20 cellular contexts compared by ENCODE assay signal in genomic region chr14:54895683-54896082, GRCh38.
"Had no signal": no experiment of that assay in that cellular context is flagged by ENCODE, and none has a peak within 500 bp of the region (broad histone marks: within the 10 kb centered on the region; RNA-seq: fewer than 3 reads in every experiment).

No MANE protein-coding gene starts in this region.

- H3K9me3 Mint-ChIP-seq: activated CD4-positive, alpha-beta memory T cell treated with anti-CD3 and anti-CD28 coated beads for 36 hours; dendritic cell treated with granulocyte-macrophage colony-stimulating factor and Interleukin-4, amounts not matched to agents 40 ng/mL and 50 ng/mL, for 4 days; mesothelial cell of epicardium; stimulated activated naive CD8-positive, alpha-beta T cell treated with anti-CD3 and anti-CD28 coated beads, Interleukin-15, amount 100 ng/mL, for 72 hours; T-helper 2 cell treated with Interferon-gamma antibody and Interleukin-4, amounts not matched to agents 5 μg/mL and 100 μg/mL, for 36 hours had no signal

- H3K9me3 ChIP-seq: ascending aorta, breast epithelium, gastrocnemius medialis, lower lobe of right lung, suprapubic skin, vagina had no signal

- H3K4me1 ChIP-seq: ascending aorta, breast epithelium, gastrocnemius medialis, vagina had no signal

- H3K27me3 ChIP-seq: ascending aorta, breast epithelium, gastrocnemius medialis, suprapubic skin, vagina had no signal

- H3K4me3 Mint-ChIP-seq: activated CD4-positive, alpha-beta memory T cell treated with anti-CD3 and anti-CD28 coated beads for 36 hours; activated CD4-positive, alpha-beta T cell treated with anti-CD3 and anti-CD28 coated beads for 36 hours; dendritic cell treated with granulocyte-macrophage colony-stimulating factor and Interleukin-4, amounts not matched to agents 40 ng/mL and 50 ng/mL, for 4 days; mesothelial cell of epicardium; stimulated activated naive CD8-positive, alpha-beta T cell treated with anti-CD3 and anti-CD28 coated beads, Interleukin-15, amount 100 ng/mL, for 72 hours; T-helper 2 cell treated with Interferon-gamma antibody and Interleukin-4, amounts not matched to agents 5 μg/mL and 100 μg/mL, for 36 hours had no signal

- H3K27ac Mint-ChIP-seq: activated CD4-positive, alpha-beta memory T cell treated with anti-CD3 and anti-CD28 coated beads for 36 hours; activated CD4-positive, alpha-beta T cell treated with anti-CD3 and anti-CD28 coated beads for 36 hours; dendritic cell treated with granulocyte-macrophage colony-stimulating factor and Interleukin-4, amounts not matched to agents 40 ng/mL and 50 ng/mL, for 4 days; mesothelial cell of epicardium; progenitor cell of endocrine pancreas; stimulated activated naive CD8-positive, alpha-beta T cell treated with anti-CD3 and anti-CD28 coated beads, Interleukin-15, amount 100 ng/mL, for 72 hours; T-helper 2 cell treated with Interferon-gamma antibody and Interleukin-4, amounts not matched to agents 5 μg/mL and 100 μg/mL, for 36 hours had no signal

- H3K27me3 Mint-ChIP-seq: activated CD4-positive, alpha-beta memory T cell treated with anti-CD3 and anti-CD28 coated beads for 36 hours; activated CD4-positive, alpha-beta T cell treated with anti-CD3 and anti-CD28 coated beads for 36 hours; dendritic cell treated with granulocyte-macrophage colony-stimulating factor and Interleukin-4, amounts not matched to agents 40 ng/mL and 50 ng/mL, for 4 days; progenitor cell of endocrine pancreas; stimulated activated naive CD8-positive, alpha-beta T cell treated with anti-CD3 and anti-CD28 coated beads, Interleukin-15, amount 100 ng/mL, for 72 hours had no signal

- DNase-seq: activated CD4-positive, alpha-beta memory T cell treated with anti-CD3 and anti-CD28 coated beads for 36 hours; activated CD4-positive, alpha-beta T cell treated with anti-CD3 and anti-CD28 coated beads for 36 hours; activated effector memory CD4-positive, alpha-beta T cell treated with Interleukin-2 at 50 U/mL for 16 hours; activated naive CD4-positive, alpha-beta T cell treated with anti-CD3 and anti-CD28 coated beads, Interleukin-2, amount 50 U/mL, for 16 hours; activated T-cell treated with anti-CD3 and anti-CD28 coated beads for 4 hours; effector CD8-positive, alpha-beta T cell; gastrocnemius medialis; lower lobe of right lung; stimulated activated CD4-positive, alpha-beta T cell treated with anti-CD3 and anti-CD28 coated beads, Interleukin-2, amount 100 ng/mL, for 24 hours; stimulated activated naive CD8-positive, alpha-beta T cell treated with anti-CD3 and anti-CD28 coated beads, Interleukin-15, amount 100 ng/mL, for 72 hours; SW 1271 had no signal

- H3K4me1 Mint-ChIP-seq: mesothelial cell of epicardium had no signal

- H3K27ac ChIP-seq: ascending aorta, breast epithelium, gastrocnemius medialis, lower lobe of right lung, suprapubic skin, vagina had no signal

- H3K36me3 Mint-ChIP-seq: mesothelial cell of epicardium had no signal

- H3K4me3 ChIP-seq: ascending aorta, breast epithelium, gastrocnemius medialis, lower lobe of right lung, suprapubic skin, vagina had no signal

- ATAC-seq: activated CD4-positive, alpha-beta T cell treated with anti-CD3 and anti-CD28 coated beads for 36 hours; esophagus mucosa; gastrocnemius medialis; lower lobe of right lung; stimulated activated naive CD8-positive, alpha-beta T cell treated with anti-CD3 and anti-CD28 coated beads, Interleukin-15, amount 100 ng/mL, for 72 hours had no signal

- H3K36me3 ChIP-seq: ascending aorta, breast epithelium, gastrocnemius medialis, lower lobe of right lung, suprapubic skin, vagina had no signal
